ENCODE assay signal across 1 cellular context in genomic region chr4:53505947-53506346, GRCh38.
TF ChIP-seq lines count a peak whose summit lies in the region.

No MANE protein-coding gene starts in this region.

TF ChIP-seq in IMR-90, 13 proteins besides CTCF, POLR2A, EP300 and RAD21:
- TF ChIP-seq BHLHE40 (IDR thresholded peaks at IDR 0.05; ENCODE audit: low read depth, low read length) (no peak), MAZ (IDR thresholded peaks at IDR 0.05; ENCODE audit: borderline replicate concordance, low read depth, low read length) (no peak), SMC3 (IDR thresholded peaks at IDR 0.05; ENCODE audit: low read depth, low read length) (peak; percentile 22; the same call in 1 of the 2 replicates)
TF ChIP-seq in IMR-90: peak in this region for 1.
